7 cellular contexts compared by ENCODE assay signal in genomic region chr9:93134018-93134739, GRCh38. TPM values are rescaled to one million over a fixed set of nuclear protein-coding genes. Genes with fewer than 3 reads are reported as not detected.
DNase-seq lines count a peak whose midpoint lies in the region; ATAC-seq, FAIRE-seq and TF ChIP-seq lines count a peak whose summit lies in the region.

Gene NINJ1 (minus strand): TSS chr9:93134251. CDS start chr9:93134217, 34 bp downstream.

- H3K9me2 ChIP-seq in MM.1S (replicated peaks; ENCODE audit: insufficient read depth, low read length) = no peaks in the 10 kb centered on the region

- peaks cover 4% of the 10 kb centered on the region; the same call in 1 of the 2 replicates for H3K4me1 ChIP-seq in MM.1S (ENCODE audit: low read length)

- H3K9ac ChIP-seq in MM.1S (ENCODE audit: low read length) = peak within 1 kb of the TSS; percentile 95

- H2AFZ ChIP-seq in MM.1S (ENCODE audit: low read length) = peak within 1 kb of the TSS; percentile 76

- peaks cover 29% of the 10 kb centered on the region for H3K79me2 ChIP-seq in MM.1S (ENCODE audit: low read length)

- no peaks in the 10 kb centered on the region for H4K20me1 ChIP-seq in MM.1S (ENCODE audit: insufficient read depth, low read length)

- peak within 1 kb of the TSS; percentile 81 for H3K4me3 ChIP-seq in H7 (ENCODE audit: insufficient read depth, low read depth, low read length)
- H3K4me3 ChIP-seq in MM.1S (ENCODE audit: low read length) = peak within 1 kb of the TSS; percentile 86

- peak; percentile 6; the same call in 1 of the 2 replicates for TF ChIP-seq CTCF in MM.1S (IDR thresholded peaks at IDR 0.05; ENCODE audit: low read length)

- peak; percentile 81 for ATAC-seq in left colon

- H3K4me2 ChIP-seq in MM.1S (ENCODE audit: low read depth, low read length) = peak within 1 kb of the TSS; percentile 88

- no peaks in the 10 kb centered on the region for H3K36me3 ChIP-seq in H7 (replicated peaks; ENCODE audit: control insufficient read depth, insufficient read depth, low read length)
- no peaks in the 10 kb centered on the region for H3K36me3 ChIP-seq in MM.1S (replicated peaks; ENCODE audit: insufficient read depth, low read length)

- no peaks in the 10 kb centered on the region for H3K9me3 ChIP-seq in MM.1S (replicated peaks; ENCODE audit: insufficient read depth, low read length)

- intact Hi-C loops in left colon (cut with DNase I, micrococcal nuclease) = no loop called here

- FAIRE-seq in GM12892 (lab: Jason Lieb, UNC) = peak; percentile 58

- DNase-seq in GM12892 (ENCODE audit: insufficient read length) = peak; percentile 93
- DNase-seq in H7 = peak; percentile 99
- DNase-seq in MM.1S = peak; percentile 82
- peak; percentile 83 for DNase-seq in activated CD4-positive, CD25-positive, alpha-beta regulatory T cell treated with anti-CD3 and anti-CD28 coated beads, Interleukin-2, amount 50 U/mL, for 72 hours
- peak; percentile 70 for DNase-seq in cerebellum (ENCODE audit: low spot score)
- peak; percentile 69 to 77 for DNase-seq in left colon
- DNase-seq in stimulated activated CD4-positive, alpha-beta T cell treated with anti-CD3 and anti-CD28 coated beads, Interleukin-2, amount 100 ng/mL, for 24 hours = peak; percentile 86 to 89

- peak within 1 kb of the TSS; percentile 60; the same call in 1 of the 2 replicates for H3K27ac ChIP-seq in MM.1S (ENCODE audit: low read length)

- H3K27me3 ChIP-seq in H7 (ENCODE audit: control insufficient read depth, insufficient read depth, low read length) (peaks cover 9% of the 10 kb centered on the region), MM.1S (replicated peaks; ENCODE audit: insufficient read depth, low read length) (no peaks in the 10 kb centered on the region)

- H3F3A ChIP-seq in MM.1S (ENCODE audit: insufficient read depth, low read length) = no peaks in the 10 kb centered on the region; the same call in 1 of the 2 replicates

- TF ChIP-seq POLR2A in GM12892 (IDR thresholded peaks at IDR 0.05; ENCODE audit: low read depth, low read length) = peak; percentile 63

RNA-seq across cellular contexts. Expression of gene NINJ1, which starts in this region (rescaled TPM):
- 17.5 TPM for polyA plus RNA-seq in GM12892 (2012; ENCODE audit: missing spikeins)
- 44.6 and 45.3 TPM in 2 replicates for total RNA-seq in H7 (2014; rRNA removed; shearing (Covaris generic))
- total RNA-seq in cerebellum (10.2 TPM), left colon (10 to 100 TPM; 17.7 to 30.8 TPM)

Comparison
In these comparisons a context has a peak if more than half of its experiments do, and no peak if none do; other contexts are left out.
1. Peak in every context shown above with its lines: DNase-seq, ATAC-seq, H3K4me3 ChIP-seq and H3K27ac ChIP-seq.